ENCODE assay signal across 11 cellular contexts in the genomic region with DNA sequence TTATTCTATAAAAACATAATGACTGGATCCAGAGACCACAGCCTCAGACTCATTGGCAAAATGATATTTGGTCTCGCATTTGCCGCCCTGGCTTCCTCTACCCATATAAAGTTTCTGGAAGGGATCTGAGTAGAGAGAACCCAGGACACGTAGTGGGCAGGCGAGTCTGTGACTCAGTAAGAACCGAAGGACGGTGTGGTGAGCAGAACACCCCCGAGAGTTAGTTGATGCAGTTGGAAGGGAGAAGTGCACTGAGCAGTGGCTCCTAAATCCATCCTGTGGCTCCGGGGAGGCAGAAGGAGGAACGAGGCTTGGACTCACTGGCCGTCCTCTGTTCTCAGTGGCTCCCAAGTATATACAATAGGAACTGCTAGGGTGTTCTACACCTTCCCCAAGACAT. TPM values are rescaled to one million over a fixed set of nuclear protein-coding genes. Genes with fewer than 3 reads are reported as not detected.
"Had no signal": no experiment of that assay in that cellular context is flagged by ENCODE, and none has a peak within 500 bp of the region (broad histone marks: within the 10 kb centered on the region; RNA-seq: fewer than 3 reads in every experiment).

No MANE protein-coding gene starts in this region.

- ATAC-seq: left colon; mucosa of descending colon; naive thymus-derived CD8-positive, alpha-beta T cell had no signal

- FAIRE-seq: small intestine had no signal

- H3K27me3 ChIP-seq: suprapubic skin had no signal

- H3K27ac ChIP-seq: suprapubic skin had no signal

- H3K9me3 ChIP-seq: mucosa of descending colon, suprapubic skin had no signal

- H3K36me3 ChIP-seq: suprapubic skin had no signal

- H3K4me3 ChIP-seq: mucosa of descending colon, suprapubic skin had no signal

- DNase-seq: activated CD4-positive, alpha-beta T cell treated with anti-CD3 and anti-CD28 coated beads, Interleukin-2, amount 10 ng/mL, durations not matched to agents 7 days and 5 days; activated gamma-delta T cell treated with Interleukin-2 at 50 U/mL for 16 hours; aorta; foreskin melanocyte; head of caudate nucleus; left colon; mucosa of descending colon; naive thymus-derived CD8-positive, alpha-beta T cell; nucleus accumbens; small intestine had no signal

RNA-seq across cellular contexts. Expression of a gene that starts 11.5 kb away (rescaled TPM):
- total RNA-seq: naive thymus-derived CD8-positive, alpha-beta T cell had no signal
- polyA plus RNA-seq: naive thymus-derived CD8-positive, alpha-beta T cell had no signal
